Comparison of ENCODE assay signal across 12 cellular contexts in the genomic region with DNA sequence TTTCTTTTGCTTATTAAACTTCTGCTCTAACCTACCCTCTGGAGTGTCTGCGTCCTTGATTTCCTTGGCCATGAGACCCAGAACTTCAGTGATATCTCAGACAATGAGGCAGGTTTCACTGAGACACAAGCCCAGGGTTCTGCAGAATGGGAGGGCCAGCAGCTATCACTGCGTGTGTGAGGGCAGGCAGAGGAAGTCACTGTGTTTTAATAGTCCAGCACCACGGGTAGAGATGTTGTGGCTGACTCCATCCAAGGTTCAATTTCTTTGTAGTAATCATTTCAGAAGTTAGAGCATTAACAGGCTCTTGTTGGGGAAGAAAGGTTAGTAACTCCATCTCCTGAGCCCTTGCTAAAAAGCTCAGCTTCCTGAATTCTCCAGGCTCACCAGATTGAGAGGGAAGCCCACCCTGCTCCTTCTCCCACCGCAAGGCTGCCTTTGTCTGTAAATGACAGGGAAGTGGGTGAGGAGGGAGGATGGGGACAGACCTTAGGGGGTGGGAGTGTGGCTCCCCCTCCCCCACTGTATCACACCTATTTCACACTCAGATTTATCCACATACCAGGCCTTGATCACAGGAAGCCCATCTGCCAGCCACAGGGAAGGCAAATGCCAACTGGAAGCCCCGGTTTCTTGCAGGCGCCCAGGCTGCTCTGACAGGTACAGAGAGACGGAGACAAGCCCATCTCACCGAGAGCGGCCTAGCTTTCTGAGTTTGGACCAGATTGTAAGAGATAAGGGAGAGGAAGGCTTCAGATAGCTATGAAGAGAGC. TPM values are rescaled to one million over a fixed set of nuclear protein-coding genes. Genes with fewer than 3 reads are reported as not detected.
A peak's percentile ranks its signal among the peaks of the same experiment; 100 is the strongest.
DNase-seq lines count a peak whose midpoint lies in the region; ATAC-seq and TF ChIP-seq lines count a peak whose summit lies in the region.
"Had no signal": no experiment of that assay in that cellular context is flagged by ENCODE, and none has a peak within 500 bp of the region (broad histone marks: within the 10 kb centered on the region; RNA-seq: fewer than 3 reads in every experiment).

No MANE protein-coding gene starts in this region.

- no peaks in the 10 kb centered on the region for H3K9me3 Mint-ChIP-seq in activated T-helper 1 cell treated with anti-CD3 and anti-CD28 coated beads, Interleukin-12 subunit alpha, Interleukin-12 subunit beta, Interleukin-2, Interleukin-4 antibody, amounts not matched to agents 30 ng/mL and 10 ng/mL and 1 ng/mL, durations not matched to agents 14 hours and 24 hours and 36 hours

- H3K4me3 Mint-ChIP-seq in activated T-helper 1 cell treated with anti-CD3 and anti-CD28 coated beads, Interleukin-12 subunit alpha, Interleukin-12 subunit beta, Interleukin-2, Interleukin-4 antibody, amounts not matched to agents 30 ng/mL and 10 ng/mL and 1 ng/mL, durations not matched to agents 14 hours and 24 hours and 36 hours: peak overlapping the region; percentile 87

- no peak for DNase-seq in cardiac muscle cell (ENCODE audit: low read depth in 1 of 2, low spot score in 1 of 2)
- no peak for DNase-seq in left ventricle myocardium superior
- DNase-seq in activated T-helper 1 cell treated with anti-CD3 and anti-CD28 coated beads, Interleukin-12 subunit alpha, Interleukin-12 subunit beta, Interleukin-2, Interleukin-4 antibody, amounts not matched to agents 30 ng/mL and 10 ng/mL and 1 ng/mL, durations not matched to agents 14 hours and 24 hours and 36 hours (ENCODE audit: low spot score): no peak
- DNase-seq in tibial nerve (ENCODE audit: low spot score in 2 of 2): no peak
- DNase-seq in NAMALWA (ENCODE audit: low spot score): no peak
- DNase-seq in NCI-H2171 treated with DMSO at 0.1 percent for 48 hours (lab: John Stamatoyannopoulos, UW): no peak
- DNase-seq: C1 segment of cervical spinal cord; pancreas; stimulated activated CD4-positive, alpha-beta T cell treated with anti-CD3 and anti-CD28 coated beads, Interleukin-4, amount 100 ng/mL, for 1 hour had no signal

- H3K36me3 Mint-ChIP-seq in activated T-helper 1 cell treated with anti-CD3 and anti-CD28 coated beads, Interleukin-12 subunit alpha, Interleukin-12 subunit beta, Interleukin-2, Interleukin-4 antibody, amounts not matched to agents 30 ng/mL and 10 ng/mL and 1 ng/mL, durations not matched to agents 14 hours and 24 hours and 36 hours (ENCODE audit: low read depth): peaks cover 32% of the 10 kb centered on the region

- H3K4me1 ChIP-seq in cardiac muscle cell (ENCODE audit: low read depth): peaks cover 23% of the 10 kb centered on the region
- peaks cover 62% of the 10 kb centered on the region for H3K4me1 ChIP-seq in mononuclear cell (ENCODE audit: insufficient read depth, low read length)
- H3K4me1 ChIP-seq in tibial nerve: peaks cover 0 to 76% (median 33%) of the 10 kb centered on the region in 4 donors

- WGBS in tibial nerve, 2 donors: 68 to 74% methylated on average over 9 of the region's 9 CpGs

- no peaks in the 10 kb centered on the region for H3K9me3 ChIP-seq in cardiac muscle cell (ENCODE audit: low read depth)
- H3K9me3 ChIP-seq in mononuclear cell (ENCODE audit: low read depth, low read length): no peaks in the 10 kb centered on the region
- no peaks in the 10 kb centered on the region for H3K9me3 ChIP-seq in tibial nerve
- H3K9me3 ChIP-seq: pancreas had no signal

- TF ChIP-seq EP300 in tibial nerve (IDR thresholded peaks at IDR 0.05): no peak

- H3K27ac Mint-ChIP-seq in activated T-helper 1 cell treated with anti-CD3 and anti-CD28 coated beads, Interleukin-12 subunit alpha, Interleukin-12 subunit beta, Interleukin-2, Interleukin-4 antibody, amounts not matched to agents 30 ng/mL and 10 ng/mL and 1 ng/mL, durations not matched to agents 14 hours and 24 hours and 36 hours: peak overlapping the region; percentile 93

- no peaks in the 10 kb centered on the region for H3K27me3 ChIP-seq in cardiac muscle cell
- H3K27me3 ChIP-seq in mononuclear cell (ENCODE audit: insufficient read depth, low read length): no peaks in the 10 kb centered on the region
- no peaks in the 10 kb centered on the region for H3K27me3 ChIP-seq in tibial nerve
- H3K27me3 ChIP-seq: pancreas had no signal

- TF ChIP-seq POLR2A in tibial nerve (IDR thresholded peaks at IDR 0.05): no peak

- H3K27ac ChIP-seq in cardiac muscle cell: peak overlapping the region; percentile 57
- peak overlapping the region in 3 of 4 donors; percentile 95 to 99 (median 97) for H3K27ac ChIP-seq in tibial nerve
- H3K27ac ChIP-seq: pancreas, SK-N-MC had no signal

- intact Hi-C loops in left ventricle myocardium superior (cut with micrococcal nuclease): no loop called here
- intact Hi-C loops in activated T-helper 1 cell treated with anti-CD3 and anti-CD28 coated beads, Interleukin-12 subunit alpha, Interleukin-12 subunit beta, Interleukin-2, Interleukin-4 antibody, amounts not matched to agents 30 ng/mL and 10 ng/mL and 1 ng/mL, durations not matched to agents 14 hours and 24 hours and 36 hours (cut with micrococcal nuclease): no loop called here

- H3K4me3 ChIP-seq in cardiac muscle cell (no peak overlapping the region), mononuclear cell (ENCODE audit: low read length) (peak overlapping the region; percentile 33), tibial nerve (no peak overlapping the region)
- H3K4me3 ChIP-seq: SK-N-MC had no signal

- H3K4me1 Mint-ChIP-seq in activated T-helper 1 cell treated with anti-CD3 and anti-CD28 coated beads, Interleukin-12 subunit alpha, Interleukin-12 subunit beta, Interleukin-2, Interleukin-4 antibody, amounts not matched to agents 30 ng/mL and 10 ng/mL and 1 ng/mL, durations not matched to agents 14 hours and 24 hours and 36 hours (ENCODE audit: low read depth): peaks cover 73% of the 10 kb centered on the region

- TF ChIP-seq CTCF in cardiac muscle cell (IDR thresholded peaks at IDR 0.05; ENCODE audit: low read depth, low read length) (no peak), tibial nerve (IDR thresholded peaks at IDR 0.05) (no peak)

- ATAC-seq in left ventricle myocardium superior (no peak), GM21786 (IDR thresholded peaks at IDR 0.05; ENCODE audit: unreplicated experiment) (no peak)
- ATAC-seq: pancreas had no signal

- no peaks in the 10 kb centered on the region for H3K27me3 Mint-ChIP-seq in activated T-helper 1 cell treated with anti-CD3 and anti-CD28 coated beads, Interleukin-12 subunit alpha, Interleukin-12 subunit beta, Interleukin-2, Interleukin-4 antibody, amounts not matched to agents 30 ng/mL and 10 ng/mL and 1 ng/mL, durations not matched to agents 14 hours and 24 hours and 36 hours (ENCODE audit: insufficient read depth)

- H3K36me3 ChIP-seq in cardiac muscle cell (no peaks in the 10 kb centered on the region), tibial nerve (peaks cover 0 to 4% (median 0%) of the 10 kb centered on the region in 3 donors)
- H3K36me3 ChIP-seq: pancreas had no signal

RNA-seq across cellular contexts. Expression of a gene that starts 2.1 kb away (rescaled TPM):
- total RNA-seq in cardiac muscle cell (46.2 and 61.4 TPM in 2 replicates), left ventricle myocardium superior (57.0 TPM), mononuclear cell (8.8 TPM), tibial nerve (10 to 100 TPM; 52.5 to 71.6 (median 56.7) TPM)
- polyA plus RNA-seq in cardiac muscle cell: 46.2 and 54.7 TPM in 2 replicates
- 47.9 and 50.2 TPM in 2 replicates for total RNA-seq in activated T-helper 1 cell treated with anti-CD3 and anti-CD28 coated beads, Interleukin-12 subunit alpha, Interleukin-12 subunit beta, Interleukin-2, Interleukin-4 antibody, amounts not matched to agents 30 ng/mL and 10 ng/mL and 1 ng/mL, durations not matched to agents 14 hours and 24 hours and 36 hours

RNA-seq across cellular contexts. Expression of a gene that starts 47.7 kb away (rescaled TPM):
- total RNA-seq in cardiac muscle cell (3.0 and 3.1 TPM in 2 replicates), left ventricle myocardium superior (44.7 TPM), mononuclear cell (13.1 TPM), tibial nerve (100 to 1,000 TPM in 2 of 4 donors, 10 to 100 TPM in 2; 52.2 to 119 (median 89.0) TPM)
- polyA plus RNA-seq in cardiac muscle cell: 0.96 and 2.3 TPM in 2 replicates
- total RNA-seq in activated T-helper 1 cell treated with anti-CD3 and anti-CD28 coated beads, Interleukin-12 subunit alpha, Interleukin-12 subunit beta, Interleukin-2, Interleukin-4 antibody, amounts not matched to agents 30 ng/mL and 10 ng/mL and 1 ng/mL, durations not matched to agents 14 hours and 24 hours and 36 hours: 30.9 and 35.0 TPM in 2 replicates
